In the genomic region with DNA sequence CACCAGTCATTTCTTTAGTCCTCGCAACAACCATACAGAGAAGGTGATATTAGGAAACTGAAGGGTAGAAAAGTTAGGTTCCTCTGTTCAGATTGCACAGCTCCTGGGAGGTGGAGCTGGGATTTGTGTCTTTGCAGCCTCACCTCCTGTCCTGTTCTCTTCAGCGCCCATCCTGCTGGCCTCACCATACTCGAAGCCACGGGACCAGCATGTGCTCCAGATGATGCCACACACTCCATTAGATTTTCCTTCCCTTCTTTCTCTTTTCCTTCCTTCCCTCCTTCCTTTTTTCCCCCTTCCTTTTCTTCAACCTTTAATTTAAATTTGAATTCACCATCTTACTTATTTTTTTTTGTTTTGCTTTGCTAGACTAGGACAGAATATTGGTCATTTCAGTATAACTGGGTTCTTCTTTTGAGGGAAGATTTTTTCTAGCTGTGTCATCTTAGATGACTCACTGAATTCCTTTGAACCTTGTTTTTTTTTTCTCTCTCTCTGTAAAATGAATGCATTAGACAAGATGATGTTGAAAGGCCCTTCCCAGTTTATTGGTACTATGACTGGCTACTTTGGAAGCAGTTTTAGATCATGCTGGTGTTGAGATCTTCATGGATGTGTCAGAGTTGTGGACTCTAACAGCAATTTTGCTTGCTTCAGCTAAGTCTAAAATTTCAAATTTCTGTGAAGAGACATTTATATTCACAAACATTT, we compare ENCODE assay signal across 1 cellular context.
TF ChIP-seq lines count a peak whose summit lies in the region.

No MANE protein-coding gene starts in this region.

TF ChIP-seq in SK-N-SH, 30 proteins besides CTCF, POLR2A, EP300 and RAD21 (continued from another document):
- TF ChIP-seq FOSL2 (IDR thresholded peaks at IDR 0.05; ENCODE audit: borderline replicate concordance, low read depth) (peak; percentile 94; the same call in 1 of the 2 replicates), SIN3A (IDR thresholded peaks at IDR 0.05; ENCODE audit: borderline replicate concordance, low read depth, low read length) (no peak), GATA2 (CRISPR knock-in tag; IDR thresholded peaks at IDR 0.05) (no peak), FOXJ3 (CRISPR knock-in tag; IDR thresholded peaks at IDR 0.05) (no peak), POLR2AphosphoS5 (IDR thresholded peaks at IDR 0.05; ENCODE audit: low read depth, low read length) (no peak), JUND (IDR thresholded peaks at IDR 0.05) (peak; percentile 95), TCF12 (IDR thresholded peaks at IDR 0.05) (peak; percentile 62; the same call in 1 of the 2 replicates), FOXM1 (IDR thresholded peaks at IDR 0.05; ENCODE audit: low read depth) (no peak), NFIC (IDR thresholded peaks at IDR 0.05; ENCODE audit: borderline replicate concordance) (no peak; the same call in 1 of the 2 replicates), SMC3 (IDR thresholded peaks at IDR 0.05; ENCODE audit: low read depth, low read length) (no peak), RCOR1 (IDR thresholded peaks at IDR 0.05; ENCODE audit: low read length) (no peak), ELF1 (IDR thresholded peaks at IDR 0.05) (no peak), TAF1 (IDR thresholded peaks at IDR 0.05; ENCODE audit: borderline replicate concordance, low read depth, low read length) (no peak), GABPA (IDR thresholded peaks at IDR 0.05; ENCODE audit: low read depth) (no peak), RXRA (IDR thresholded peaks at IDR 0.05; ENCODE audit: borderline replicate concordance, low read depth) (peak; percentile 36; the same call in 1 of the 2 replicates), EZH2phosphoT487 (IDR thresholded peaks at IDR 0.05; ENCODE audit: borderline replicate concordance, low read depth) (no peak), MEF2A (IDR thresholded peaks at IDR 0.05; ENCODE audit: borderline replicate concordance, low read depth) (no peak), CHD2 (IDR thresholded peaks at IDR 0.05; ENCODE audit: low read length, partially characterized antibody) (no peak), RFX5 (IDR thresholded peaks at IDR 0.05; ENCODE audit: low read length) (no peak)
- TF ChIP-seq, protein P1, sequence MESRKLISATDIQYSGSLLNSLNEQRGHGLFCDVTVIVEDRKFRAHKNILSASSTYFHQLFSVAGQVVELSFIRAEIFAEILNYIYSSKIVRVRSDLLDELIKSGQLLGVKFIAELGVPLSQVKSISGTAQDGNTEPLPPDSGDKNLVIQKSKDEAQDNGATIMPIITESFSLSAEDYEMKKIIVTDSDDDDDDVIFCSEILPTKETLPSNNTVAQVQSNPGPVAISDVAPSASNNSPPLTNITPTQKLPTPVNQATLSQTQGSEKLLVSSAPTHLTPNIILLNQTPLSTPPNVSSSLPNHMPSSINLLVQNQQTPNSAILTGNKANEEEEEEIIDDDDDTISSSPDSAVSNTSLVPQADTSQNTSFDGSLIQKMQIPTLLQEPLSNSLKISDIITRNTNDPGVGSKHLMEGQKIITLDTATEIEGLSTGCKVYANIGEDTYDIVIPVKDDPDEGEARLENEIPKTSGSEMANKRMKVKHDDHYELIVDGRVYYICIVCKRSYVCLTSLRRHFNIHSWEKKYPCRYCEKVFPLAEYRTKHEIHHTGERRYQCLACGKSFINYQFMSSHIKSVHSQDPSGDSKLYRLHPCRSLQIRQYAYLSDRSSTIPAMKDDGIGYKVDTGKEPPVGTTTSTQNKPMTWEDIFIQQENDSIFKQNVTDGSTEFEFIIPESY (IDR thresholded peaks at IDR 0.05; ENCODE audit: borderline replicate concordance, low read depth): no peak
- TF ChIP-seq, protein P2, sequence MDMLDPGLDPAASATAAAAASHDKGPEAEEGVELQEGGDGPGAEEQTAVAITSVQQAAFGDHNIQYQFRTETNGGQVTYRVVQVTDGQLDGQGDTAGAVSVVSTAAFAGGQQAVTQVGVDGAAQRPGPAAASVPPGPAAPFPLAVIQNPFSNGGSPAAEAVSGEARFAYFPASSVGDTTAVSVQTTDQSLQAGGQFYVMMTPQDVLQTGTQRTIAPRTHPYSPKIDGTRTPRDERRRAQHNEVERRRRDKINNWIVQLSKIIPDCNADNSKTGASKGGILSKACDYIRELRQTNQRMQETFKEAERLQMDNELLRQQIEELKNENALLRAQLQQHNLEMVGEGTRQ (IDR thresholded peaks at IDR 0.05; ENCODE audit: borderline replicate concordance, low read depth, low read length): no peak
- TF ChIP-seq, protein P3, sequence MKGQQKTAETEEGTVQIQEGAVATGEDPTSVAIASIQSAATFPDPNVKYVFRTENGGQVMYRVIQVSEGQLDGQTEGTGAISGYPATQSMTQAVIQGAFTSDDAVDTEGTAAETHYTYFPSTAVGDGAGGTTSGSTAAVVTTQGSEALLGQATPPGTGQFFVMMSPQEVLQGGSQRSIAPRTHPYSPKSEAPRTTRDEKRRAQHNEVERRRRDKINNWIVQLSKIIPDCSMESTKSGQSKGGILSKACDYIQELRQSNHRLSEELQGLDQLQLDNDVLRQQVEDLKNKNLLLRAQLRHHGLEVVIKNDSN (IDR thresholded peaks at IDR 0.05; ENCODE audit: borderline replicate concordance, low read depth): no peak
- TF ChIP-seq, protein P4, sequence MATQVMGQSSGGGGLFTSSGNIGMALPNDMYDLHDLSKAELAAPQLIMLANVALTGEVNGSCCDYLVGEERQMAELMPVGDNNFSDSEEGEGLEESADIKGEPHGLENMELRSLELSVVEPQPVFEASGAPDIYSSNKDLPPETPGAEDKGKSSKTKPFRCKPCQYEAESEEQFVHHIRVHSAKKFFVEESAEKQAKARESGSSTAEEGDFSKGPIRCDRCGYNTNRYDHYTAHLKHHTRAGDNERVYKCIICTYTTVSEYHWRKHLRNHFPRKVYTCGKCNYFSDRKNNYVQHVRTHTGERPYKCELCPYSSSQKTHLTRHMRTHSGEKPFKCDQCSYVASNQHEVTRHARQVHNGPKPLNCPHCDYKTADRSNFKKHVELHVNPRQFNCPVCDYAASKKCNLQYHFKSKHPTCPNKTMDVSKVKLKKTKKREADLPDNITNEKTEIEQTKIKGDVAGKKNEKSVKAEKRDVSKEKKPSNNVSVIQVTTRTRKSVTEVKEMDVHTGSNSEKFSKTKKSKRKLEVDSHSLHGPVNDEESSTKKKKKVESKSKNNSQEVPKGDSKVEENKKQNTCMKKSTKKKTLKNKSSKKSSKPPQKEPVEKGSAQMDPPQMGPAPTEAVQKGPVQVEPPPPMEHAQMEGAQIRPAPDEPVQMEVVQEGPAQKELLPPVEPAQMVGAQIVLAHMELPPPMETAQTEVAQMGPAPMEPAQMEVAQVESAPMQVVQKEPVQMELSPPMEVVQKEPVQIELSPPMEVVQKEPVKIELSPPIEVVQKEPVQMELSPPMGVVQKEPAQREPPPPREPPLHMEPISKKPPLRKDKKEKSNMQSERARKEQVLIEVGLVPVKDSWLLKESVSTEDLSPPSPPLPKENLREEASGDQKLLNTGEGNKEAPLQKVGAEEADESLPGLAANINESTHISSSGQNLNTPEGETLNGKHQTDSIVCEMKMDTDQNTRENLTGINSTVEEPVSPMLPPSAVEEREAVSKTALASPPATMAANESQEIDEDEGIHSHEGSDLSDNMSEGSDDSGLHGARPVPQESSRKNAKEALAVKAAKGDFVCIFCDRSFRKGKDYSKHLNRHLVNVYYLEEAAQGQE (IDR thresholded peaks at IDR 0.05; ENCODE audit: low read depth, low read length): no peak
- TF ChIP-seq, protein P5, sequence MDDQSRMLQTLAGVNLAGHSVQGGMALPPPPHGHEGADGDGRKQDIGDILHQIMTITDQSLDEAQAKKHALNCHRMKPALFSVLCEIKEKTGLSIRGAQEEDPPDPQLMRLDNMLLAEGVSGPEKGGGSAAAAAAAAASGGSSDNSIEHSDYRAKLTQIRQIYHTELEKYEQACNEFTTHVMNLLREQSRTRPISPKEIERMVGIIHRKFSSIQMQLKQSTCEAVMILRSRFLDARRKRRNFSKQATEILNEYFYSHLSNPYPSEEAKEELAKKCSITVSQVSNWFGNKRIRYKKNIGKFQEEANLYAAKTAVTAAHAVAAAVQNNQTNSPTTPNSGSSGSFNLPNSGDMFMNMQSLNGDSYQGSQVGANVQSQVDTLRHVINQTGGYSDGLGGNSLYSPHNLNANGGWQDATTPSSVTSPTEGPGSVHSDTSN (IDR thresholded peaks at IDR 0.05): peak; percentile 64
